In the genomic region with DNA sequence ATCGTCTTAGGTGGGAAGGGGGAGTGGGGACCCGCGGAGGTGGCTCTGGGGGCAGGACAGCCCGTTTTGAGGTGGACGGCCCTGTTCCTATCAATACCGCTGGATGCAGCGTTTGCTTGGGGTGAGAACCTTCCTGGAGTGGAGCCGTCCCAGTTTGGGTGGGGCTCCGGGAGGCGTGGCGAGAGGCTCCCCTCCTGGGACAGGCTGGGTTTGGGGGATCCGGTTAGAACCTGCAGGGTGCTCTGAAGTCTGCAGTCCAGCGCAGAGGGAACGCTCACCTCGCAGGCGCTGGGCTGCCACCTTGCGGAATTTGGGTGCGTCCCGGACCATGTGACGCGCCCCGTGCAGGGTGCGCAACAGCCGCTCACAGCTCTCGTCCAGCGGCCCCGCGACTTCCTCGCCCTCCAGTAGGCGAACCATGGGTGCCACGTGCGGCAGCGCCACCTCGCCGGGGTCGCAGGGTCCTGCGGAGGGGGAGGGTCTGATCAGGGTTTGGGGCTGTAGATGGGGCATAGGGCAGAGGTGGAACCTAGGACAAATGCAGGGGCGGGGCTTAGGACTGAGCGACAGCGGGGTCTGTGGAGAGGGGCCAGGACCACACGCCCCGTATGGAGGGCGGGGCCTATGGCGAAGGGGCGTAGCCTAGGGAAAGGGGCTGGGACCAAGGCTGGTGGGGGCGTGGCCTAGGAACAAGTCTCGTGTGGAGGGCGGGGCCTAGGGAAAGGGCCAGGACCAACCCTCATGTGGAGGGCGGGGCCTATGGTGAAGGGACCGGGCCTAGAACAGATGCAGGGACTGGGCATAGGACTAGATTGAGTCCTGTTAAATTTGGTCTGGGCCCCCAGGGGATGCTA, we compare ENCODE assay signal across 8 cellular contexts. TPM values are rescaled to one million over a fixed set of nuclear protein-coding genes. Genes with fewer than 3 reads are reported as not detected.
DNase-seq lines count a peak whose midpoint lies in the region; ATAC-seq, FAIRE-seq and TF ChIP-seq lines count a peak whose summit lies in the region.

No MANE protein-coding gene starts in this region.

- peak; percentile 98 for FAIRE-seq in K562 (lab: Jason Lieb, UNC)

- H3K4me3 Mint-ChIP-seq in T-helper 2 cell treated with Interferon-gamma antibody and Interleukin-4, amounts not matched to agents 5 μg/mL and 100 μg/mL, for 36 hours, result peak overlapping the region; percentile 87

- H3K9me3 ChIP-seq in K562 (replicated peaks; ENCODE audit: control insufficient read depth, insufficient read depth, low read depth, low read length), result no peaks in the 10 kb centered on the region

- H4K20me1 ChIP-seq in K562 (replicated peaks; ENCODE audit: control insufficient read depth, insufficient read depth, low read length), result no peaks in the 10 kb centered on the region

- peak overlapping the region; percentile 74 for H3K4me2 ChIP-seq in K562 (ENCODE audit: insufficient read depth, low read length)

- peak overlapping the region; percentile 58 to 87; a peak in 3 of 4 replicates for H3K9ac ChIP-seq in K562 (ENCODE audit: insufficient read depth in 1 of 2, low read depth in 2 of 2, low read length in 2 of 2)

- ATAC-seq in GM19324 (IDR thresholded peaks at IDR 0.05; ENCODE audit: low FRiP score, unreplicated experiment) (peak; percentile 76), HG03432 (IDR thresholded peaks at IDR 0.05; ENCODE audit: unreplicated experiment) (peak; percentile 74), K562 (peak; percentile 96)

- in situ Hi-C loops in K562 (cut with MboI), result no loop called here

- no peak for TF ChIP-seq EP300 in K562 (IDR thresholded peaks at IDR 0.05; ENCODE audit: low read length)

- CTCF ChIA-PET in BJ (lab: Yijun Ruan, JAX) (no interaction called here), K562 (lab: Yijun Ruan, JAX; ENCODE audit: low intra/inter-chr PET ratio) (interaction anchor here (0.7 kb wide), 1 partner anchor 95 kb away, joined by 3 read pairs; no protein-coding TSS in a partner anchor)

- peak overlapping the region; percentile 90 for H2AFZ ChIP-seq in K562 (ENCODE audit: low read depth, low read length)

- peak overlapping the region; percentile 77 for H3K27ac ChIP-seq in K562 (ENCODE audit: extremely low read depth, low read depth, low read length)

- TF ChIP-seq POLR2A in K562 (conservative IDR thresholded peaks at IDR 0.05), result peak; percentile 67

- no peak for DNase-seq in BJ (ENCODE audit: low read depth)
- DNase-seq in T-helper 2 cell treated with Interferon-gamma antibody and Interleukin-4, amounts not matched to agents 5 μg/mL and 100 μg/mL, for 36 hours (ENCODE audit: low spot score), result peak; percentile 81
- DNase-seq in K562 (ENCODE audit: extremely low read depth in 1 of 4, low spot score in 3 of 4), result peak; percentile 95 to 97 (median 96)
- DNase-seq in islet precursor cell, result peak; percentile 93
- peak; percentile 73 for DNase-seq in stimulated activated CD4-positive, alpha-beta T cell treated with anti-CD3 and anti-CD28 coated beads, Interleukin-2, amount 100 ng/mL, for 4 hours (ENCODE audit: low read depth)
- no peak for DNase-seq in NCI-H748 (lab: John Stamatoyannopoulos, UW; ENCODE audit: unreplicated experiment)

- intact Hi-C loops in K562 (cut with micrococcal nuclease), result loop anchor here (1.0 kb wide), 1 partner anchor 16 kb away; a partner anchor contains a TSS

- H3K27ac Mint-ChIP-seq in T-helper 2 cell treated with Interferon-gamma antibody and Interleukin-4, amounts not matched to agents 5 μg/mL and 100 μg/mL, for 36 hours, result peak overlapping the region; percentile 87

- TF ChIP-seq CTCF in BJ (IDR thresholded peaks at IDR 0.05; ENCODE audit: insufficient read depth, low read depth, low read length), result peak; percentile 48
- TF ChIP-seq CTCF in K562 (IDR thresholded peaks at IDR 0.05 in 2 of 3, conservative IDR thresholded peaks at IDR 0.05 in 1 of 3; ENCODE audit: insufficient read depth in 2 of 3, low read depth in 1 of 3, low read length in 3 of 3), result peak; percentile 58 to 80 (median 75)

- H3K27me3 Mint-ChIP-seq in T-helper 2 cell treated with Interferon-gamma antibody and Interleukin-4, amounts not matched to agents 5 μg/mL and 100 μg/mL, for 36 hours (ENCODE audit: low read depth), result no peaks in the 10 kb centered on the region

- H3K4me1 ChIP-seq in K562 (replicated peaks in 1 of 2; ENCODE audit: control insufficient read depth in 2 of 2, insufficient read depth in 2 of 2, low read length in 2 of 2), result peaks cover 0 to 35% of the 10 kb centered on the region in 2 experiments; a peak in 3 of 5 replicates

- H3K79me2 ChIP-seq in K562 (ENCODE audit: control insufficient read depth, insufficient read depth, low read length), result no peaks in the 10 kb centered on the region

- POLR2A ChIA-PET in BJ (lab: Charles Lee) (no interaction called here), K562 (lab: Yijun Ruan, JAX) (interaction anchor here (0.5 to 1.8 kb wide), 7 partner anchors 10 to 223 kb away, joined by 3 to 11 read pairs (median 3); a partner anchor contains a TSS)

- H3K36me3 ChIP-seq in BJ (ENCODE audit: control insufficient read depth, insufficient read depth, low read length) (peaks cover 22% of the 10 kb centered on the region), K562 (ENCODE audit: control insufficient read depth, insufficient read depth, low read length) (peaks cover 53% of the 10 kb centered on the region; the same call in 2 of the 3 replicates)

- H3K4me3 ChIP-seq in BJ (ENCODE audit: low read depth, low read length) (peak overlapping the region; percentile 35), K562 (peak overlapping the region; percentile 36)

- peak; percentile 61 to 71 for TF ChIP-seq RAD21 in K562 (CRISPR knock-in tag; conservative IDR thresholded peaks at IDR 0.05 in 1 of 2, IDR thresholded peaks at IDR 0.05 in 1 of 2)

- H3K27me3 ChIP-seq in BJ (ENCODE audit: control insufficient read depth, insufficient read depth, low read length) (no peaks in the 10 kb centered on the region), K562 (ENCODE audit: control insufficient read depth in 2 of 2, insufficient read depth in 2 of 2, low read length in 2 of 2) (no peaks in the 10 kb centered on the region)

- WGBS in K562 (ENCODE audit: insufficient coverage, low coverage, missing lambda C conversion rate), result 2% methylated on average over 42 of the region's 50 CpGs

- no TSS peak for BruUV-seq in K562 (replicated peaks; lab: Mats Ljungman, UMichigan)

- H3K9me3 Mint-ChIP-seq in T-helper 2 cell treated with Interferon-gamma antibody and Interleukin-4, amounts not matched to agents 5 μg/mL and 100 μg/mL, for 36 hours, result no peaks in the 10 kb centered on the region

- H3K36me3 Mint-ChIP-seq in T-helper 2 cell treated with Interferon-gamma antibody and Interleukin-4, amounts not matched to agents 5 μg/mL and 100 μg/mL, for 36 hours (ENCODE audit: low read depth), result peaks cover 25% of the 10 kb centered on the region

- H3K9me1 ChIP-seq in K562 (ENCODE audit: control insufficient read depth, insufficient read depth, low read length), result no peaks in the 10 kb centered on the region

- H3K4me1 Mint-ChIP-seq in T-helper 2 cell treated with Interferon-gamma antibody and Interleukin-4, amounts not matched to agents 5 μg/mL and 100 μg/mL, for 36 hours (ENCODE audit: low read depth), result peaks cover 13% of the 10 kb centered on the region

RNA-seq across cellular contexts. Expression of a gene that starts 13.8 kb away (rescaled TPM):
- polyA plus RNA-seq in BJ (2011; rRNA removed), result 0.07 TPM in 1 of 2 replicates, not detected in the other
- polyA minus RNA-seq in BJ (2011; rRNA and poly(A)+ RNA removed), result not detected in 2 replicates
- 17.3 and 38.7 TPM in 2 replicates for total RNA-seq in K562 (2011; cell fraction: chromatin; rRNA removed; ENCODE audit: low replicate concordance)
- total RNA-seq in K562 (2011; cell fraction: nucleolus; rRNA removed), result 28.7 and 29.6 TPM in 2 replicates
- total RNA-seq in K562 (2011; cell fraction: nucleoplasm; rRNA removed), result 21.3 and 22.0 TPM in 2 replicates
- total RNA-seq in K562 (2014; rRNA removed), result 20.0 and 25.9 TPM in 2 replicates
- total RNA-seq in K562 (2014; rRNA removed; fragmentation: Illumina TruSeq; extraction: Trizol), result 3.0 and 4.8 TPM in 2 replicates
- total RNA-seq in K562 (2015; rRNA removed; fragmentation: Illumina TruSeq; extraction: Trizol), result 8.6 and 8.9 TPM in 2 replicates
- total RNA-seq in K562 (2021), result 19.4 and 26.3 TPM in 2 replicates
- 8.7 and 13.4 TPM in 2 replicates for polyA plus RNA-seq in K562 (2011; rRNA removed)
- 12.2 and 22.2 TPM in 2 replicates for polyA plus RNA-seq in K562 (2011; cell fraction: cytosol; rRNA removed)
- polyA plus RNA-seq in K562 (2011; cell fraction: nucleus; rRNA removed), result 20.1 and 35.1 TPM in 2 replicates
- 10.3 and 10.8 TPM in 2 replicates for polyA plus RNA-seq in K562 (2012)
- 9.6 and 17.7 TPM in 2 replicates for polyA plus RNA-seq in K562 (2014; fragmentation: Illumina TruSeq; extraction: Trizol)
- polyA plus RNA-seq in K562 (2014; fragmentation: Nextera tagmentation; extraction: Ambion mirVana), result under 1 TPM; 0.75 to 0.83 TPM
- 19.8 and 24.8 TPM in 2 replicates for polyA plus RNA-seq in K562 (2014; rRNA removed)
- 3.0 and 4.7 TPM in 2 replicates for polyA minus RNA-seq in K562 (2011; rRNA and poly(A)+ RNA removed)
- 8.7 and 11.1 TPM in 2 replicates for polyA minus RNA-seq in K562 (2011; cell fraction: cytosol; rRNA and poly(A)+ RNA removed)
- 17.0 and 18.8 TPM in 2 replicates for polyA minus RNA-seq in K562 (2011; cell fraction: nucleus; rRNA and poly(A)+ RNA removed)

RNA-seq across cellular contexts. Expression of a gene that starts 13.9 kb away (rescaled TPM):
- polyA plus RNA-seq in BJ (2011; rRNA removed) (42.1 and 51.5 TPM in 2 replicates), K562 (2011; rRNA removed) (29.1 and 39.3 TPM in 2 replicates), K562 (2014; fragmentation: Illumina TruSeq; extraction: Trizol) (56.2 and 56.7 TPM in 2 replicates), K562 (2014; fragmentation: Nextera tagmentation; extraction: Ambion mirVana) (1 to 10 TPM; 1.2 to 2.7 TPM), K562 (2014; rRNA removed) (66.6 and 66.8 TPM in 2 replicates)
- 21.6 and 27.7 TPM in 2 replicates for polyA minus RNA-seq in BJ (2011; rRNA and poly(A)+ RNA removed)
- total RNA-seq in K562 (2011; cell fraction: chromatin; rRNA removed; ENCODE audit: low replicate concordance), result 67.3 and 119 TPM in 2 replicates
- total RNA-seq in K562 (2011; cell fraction: nucleolus; rRNA removed), result 65.3 and 66.5 TPM in 2 replicates
- total RNA-seq in K562 (2011; cell fraction: nucleoplasm; rRNA removed), result 53.5 and 66.7 TPM in 2 replicates
- total RNA-seq in K562 (2014; rRNA removed) (57.4 and 61.8 TPM in 2 replicates), K562 (2014; rRNA removed; fragmentation: Illumina TruSeq; extraction: Trizol) (23.6 and 29.4 TPM in 2 replicates), K562 (2015; rRNA removed; fragmentation: Illumina TruSeq; extraction: Trizol) (34.6 and 36.1 TPM in 2 replicates), K562 (2021) (59.1 and 63.2 TPM in 2 replicates)
- polyA plus RNA-seq in K562 (2011; cell fraction: cytosol; rRNA removed), result 22.8 and 30.6 TPM in 2 replicates
- polyA plus RNA-seq in K562 (2011; cell fraction: nucleus; rRNA removed), result 113 and 133 TPM in 2 replicates
- 47.5 and 50.8 TPM in 2 replicates for polyA plus RNA-seq in K562 (2012)
- polyA minus RNA-seq in K562 (2011; rRNA and poly(A)+ RNA removed), result 17.1 and 20.3 TPM in 2 replicates
- 18.3 and 21.0 TPM in 2 replicates for polyA minus RNA-seq in K562 (2011; cell fraction: cytosol; rRNA and poly(A)+ RNA removed)
- 21.3 and 30.1 TPM in 2 replicates for polyA minus RNA-seq in K562 (2011; cell fraction: nucleus; rRNA and poly(A)+ RNA removed)

RNA-seq across cellular contexts. Expression of a gene that starts 16.0 kb away (rescaled TPM):
- polyA plus RNA-seq in BJ (2011; rRNA removed) (56.1 and 71.4 TPM in 2 replicates), K562 (2011; rRNA removed) (29.8 and 46.5 TPM in 2 replicates), K562 (2014; fragmentation: Illumina TruSeq; extraction: Trizol) (32.3 and 33.2 TPM in 2 replicates), K562 (2014; fragmentation: Nextera tagmentation; extraction: Ambion mirVana) (1 to 10 TPM; 2.4 to 6.1 TPM), K562 (2014; rRNA removed) (32.9 and 36.4 TPM in 2 replicates)
- polyA minus RNA-seq in BJ (2011; rRNA and poly(A)+ RNA removed), result 35.3 and 67.2 TPM in 2 replicates
- total RNA-seq in K562 (2011; cell fraction: chromatin; rRNA removed; ENCODE audit: low replicate concordance), result 45.9 and 112 TPM in 2 replicates
- total RNA-seq in K562 (2011; cell fraction: nucleolus; rRNA removed), result 96.6 and 107 TPM in 2 replicates
- total RNA-seq in K562 (2011; cell fraction: nucleoplasm; rRNA removed), result 72.1 and 74.9 TPM in 2 replicates
- total RNA-seq in K562 (2014; rRNA removed) (23.8 and 33.5 TPM in 2 replicates), K562 (2014; rRNA removed; fragmentation: Illumina TruSeq; extraction: Trizol) (12.3 and 16.4 TPM in 2 replicates), K562 (2015; rRNA removed; fragmentation: Illumina TruSeq; extraction: Trizol) (21.9 and 24.4 TPM in 2 replicates), K562 (2021) (31.1 and 33.1 TPM in 2 replicates)
- 43.8 and 51.1 TPM in 2 replicates for polyA plus RNA-seq in K562 (2011; cell fraction: cytosol; rRNA removed)
- polyA plus RNA-seq in K562 (2011; cell fraction: nucleus; rRNA removed), result 180 and 195 TPM in 2 replicates
- 29.9 and 65.7 TPM in 2 replicates for polyA plus RNA-seq in K562 (2012)
- 22.3 and 35.9 TPM in 2 replicates for polyA minus RNA-seq in K562 (2011; rRNA and poly(A)+ RNA removed)
- 21.0 and 22.6 TPM in 2 replicates for polyA minus RNA-seq in K562 (2011; cell fraction: cytosol; rRNA and poly(A)+ RNA removed)
- 18.7 and 34.9 TPM in 2 replicates for polyA minus RNA-seq in K562 (2011; cell fraction: nucleus; rRNA and poly(A)+ RNA removed)

RNA-seq across cellular contexts. Expression of a gene that starts 19.1 kb away (rescaled TPM):
- not detected in 2 replicates for polyA plus RNA-seq in BJ (2011; rRNA removed)
- polyA minus RNA-seq in BJ (2011; rRNA and poly(A)+ RNA removed), result not detected in 2 replicates
- 12.0 and 34.0 TPM in 2 replicates for total RNA-seq in K562 (2011; cell fraction: chromatin; rRNA removed; ENCODE audit: low replicate concordance)
- total RNA-seq in K562 (2011; cell fraction: nucleolus; rRNA removed), result 15.5 and 23.5 TPM in 2 replicates
- total RNA-seq in K562 (2011; cell fraction: nucleoplasm; rRNA removed), result 12.6 and 13.2 TPM in 2 replicates
- total RNA-seq in K562 (2014; rRNA removed), result 13.6 and 13.7 TPM in 2 replicates
- 8.7 and 9.4 TPM in 2 replicates for total RNA-seq in K562 (2014; rRNA removed; fragmentation: Illumina TruSeq; extraction: Trizol)
- 19.1 and 19.7 TPM in 2 replicates for total RNA-seq in K562 (2015; rRNA removed; fragmentation: Illumina TruSeq; extraction: Trizol)
- total RNA-seq in K562 (2021), result 17.3 and 20.1 TPM in 2 replicates
- 8.4 and 18.5 TPM in 2 replicates for polyA plus RNA-seq in K562 (2011; rRNA removed)
- 7.1 and 10.6 TPM in 2 replicates for polyA plus RNA-seq in K562 (2011; cell fraction: cytosol; rRNA removed)
- 19.2 and 28.2 TPM in 2 replicates for polyA plus RNA-seq in K562 (2011; cell fraction: nucleus; rRNA removed)
- polyA plus RNA-seq in K562 (2012), result 18.1 and 29.2 TPM in 2 replicates
- 12.4 and 13.3 TPM in 2 replicates for polyA plus RNA-seq in K562 (2014; fragmentation: Illumina TruSeq; extraction: Trizol)
- polyA plus RNA-seq in K562 (2014; fragmentation: Nextera tagmentation; extraction: Ambion mirVana), result 1 to 10 TPM in 1 of 2 experiments, under 1 TPM in 1; 0.46 to 1.3 TPM
- polyA plus RNA-seq in K562 (2014; rRNA removed), result 10.9 and 11.1 TPM in 2 replicates
- polyA minus RNA-seq in K562 (2011; rRNA and poly(A)+ RNA removed), result 10.3 and 18.3 TPM in 2 replicates
- polyA minus RNA-seq in K562 (2011; cell fraction: cytosol; rRNA and poly(A)+ RNA removed), result 4.7 and 11.8 TPM in 2 replicates
- polyA minus RNA-seq in K562 (2011; cell fraction: nucleus; rRNA and poly(A)+ RNA removed), result 12.7 and 24.3 TPM in 2 replicates

RNA-seq across cellular contexts. Expression of a gene that starts 33.0 kb away (rescaled TPM):
- 10.0 and 14.7 TPM in 2 replicates for polyA plus RNA-seq in BJ (2011; rRNA removed)
- 6.3 TPM in 2 replicates for polyA minus RNA-seq in BJ (2011; rRNA and poly(A)+ RNA removed)
- 19.5 and 33.3 TPM in 2 replicates for total RNA-seq in K562 (2011; cell fraction: chromatin; rRNA removed; ENCODE audit: low replicate concordance)
- 14.5 and 17.5 TPM in 2 replicates for total RNA-seq in K562 (2011; cell fraction: nucleolus; rRNA removed)
- 15.2 and 15.6 TPM in 2 replicates for total RNA-seq in K562 (2011; cell fraction: nucleoplasm; rRNA removed)
- total RNA-seq in K562 (2014; rRNA removed), result 0.59 and 2.0 TPM in 2 replicates
- 1.1 and 1.5 TPM in 2 replicates for total RNA-seq in K562 (2014; rRNA removed; fragmentation: Illumina TruSeq; extraction: Trizol)
- 2.1 and 2.2 TPM in 2 replicates for total RNA-seq in K562 (2015; rRNA removed; fragmentation: Illumina TruSeq; extraction: Trizol)
- total RNA-seq in K562 (2021), result 8.0 and 10.6 TPM in 2 replicates
- 9.1 and 40.9 TPM in 2 replicates for polyA plus RNA-seq in K562 (2011; rRNA removed)
- polyA plus RNA-seq in K562 (2011; cell fraction: cytosol; rRNA removed), result 9.2 and 36.7 TPM in 2 replicates
- 23.7 and 50.5 TPM in 2 replicates for polyA plus RNA-seq in K562 (2011; cell fraction: nucleus; rRNA removed)
- 7.4 and 20.1 TPM in 2 replicates for polyA plus RNA-seq in K562 (2012)
- polyA plus RNA-seq in K562 (2014; fragmentation: Illumina TruSeq; extraction: Trizol), result 2.4 and 4.3 TPM in 2 replicates
- polyA plus RNA-seq in K562 (2014; fragmentation: Nextera tagmentation; extraction: Ambion mirVana), result 1 to 10 TPM; 1.2 to 2.2 TPM
- polyA plus RNA-seq in K562 (2014; rRNA removed), result 2.5 and 5.4 TPM in 2 replicates
- polyA minus RNA-seq in K562 (2011; rRNA and poly(A)+ RNA removed), result 6.5 and 24.5 TPM in 2 replicates
- polyA minus RNA-seq in K562 (2011; cell fraction: cytosol; rRNA and poly(A)+ RNA removed), result 23.9 and 64.6 TPM in 2 replicates
- polyA minus RNA-seq in K562 (2011; cell fraction: nucleus; rRNA and poly(A)+ RNA removed), result 16.2 and 39.1 TPM in 2 replicates

Comparison
In these comparisons a context has a peak if more than half of its experiments do, and no peak if none do; other contexts are left out.
1. DNase-seq: peak in T-helper 2 cell treated with Interferon-gamma antibody and Interleukin-4, amounts not matched to agents 5 μg/mL and 100 μg/mL, for 36 hours (single experiment), K562 (4 of 4), islet precursor cell (single experiment) and stimulated activated CD4-positive, alpha-beta T cell treated with anti-CD3 and anti-CD28 coated beads, Interleukin-2, amount 100 ng/mL, for 4 hours (single experiment); none in BJ (single experiment) and NCI-H748 (single experiment).
2. Peak in every context shown above with its lines, with median percentiles within 50 percentile points of each other: ATAC-seq.